In genomic region chr6:28922004-28922840, GRCh38 we compare ENCODE assay signal across 8 cellular contexts. TPM values are rescaled to one million over a fixed set of nuclear protein-coding genes. Genes with fewer than 3 reads are reported as not detected.
DNase-seq lines count a peak whose midpoint lies in the region; ATAC-seq, FAIRE-seq and TF ChIP-seq lines count a peak whose summit lies in the region.

No MANE protein-coding gene starts in this region.

- H3K4me3 ChIP-seq in Loucy (ENCODE audit: low read length, poor library complexity, severe bottlenecking) (peak overlapping the region; percentile 100), adipocyte (ENCODE audit: low read length) (peak overlapping the region; percentile 82), keratinocyte (ENCODE audit: control insufficient read depth in 2 of 3, extremely low read depth in 1 of 3, insufficient read depth in 2 of 3, low read depth in 1 of 3, low read length in 3 of 3) (peak overlapping the region; percentile 86 to 99 (median 90))

- H3K79me2 ChIP-seq in Loucy (ENCODE audit: insufficient read depth, low read length), result peaks cover 64% of the 10 kb centered on the region
- peaks cover 53% of the 10 kb centered on the region for H3K79me2 ChIP-seq in keratinocyte (ENCODE audit: control insufficient read depth, insufficient read depth, low read length)

- peaks cover 4% of the 10 kb centered on the region for H3K27me3 ChIP-seq in Loucy (ENCODE audit: insufficient read depth, low read length, poor library complexity, severe bottlenecking)
- H3K27me3 ChIP-seq in adipocyte (replicated peaks; ENCODE audit: control insufficient read depth, insufficient read depth, low read length), result no peaks in the 10 kb centered on the region
- H3K27me3 ChIP-seq in keratinocyte (ENCODE audit: control insufficient read depth, extremely low read depth, insufficient read depth, low read length), result no peaks in the 10 kb centered on the region

- ATAC-seq in GM18511 (IDR thresholded peaks at IDR 0.05; ENCODE audit: unreplicated experiment) (no peak), HG02678 (IDR thresholded peaks at IDR 0.05; ENCODE audit: unreplicated experiment) (no peak), HG02610 (IDR thresholded peaks at IDR 0.05; ENCODE audit: unreplicated experiment) (no peak)

- peak; percentile 78 for FAIRE-seq in keratinocyte (lab: Jason Lieb, UNC)

- H3K9me3 ChIP-seq in Loucy (ENCODE audit: insufficient read depth, low read depth, low read length) (no peaks in the 10 kb centered on the region), adipocyte (ENCODE audit: control insufficient read depth, low read length) (no peaks in the 10 kb centered on the region), keratinocyte (ENCODE audit: control insufficient read depth, low read depth, low read length) (no peaks in the 10 kb centered on the region)

- H3K9ac ChIP-seq in Loucy (ENCODE audit: low read depth, low read length, poor library complexity, severe bottlenecking), result peak overlapping the region; percentile 99
- peak overlapping the region; percentile 97 for H3K9ac ChIP-seq in adipocyte (ENCODE audit: low read length)
- H3K9ac ChIP-seq in keratinocyte (ENCODE audit: control insufficient read depth, extremely low read depth, insufficient read depth, low read length), result peak overlapping the region; percentile 90

- H3K36me3 ChIP-seq in Loucy (ENCODE audit: insufficient read depth, low read length) (peaks cover 40% of the 10 kb centered on the region), adipocyte (ENCODE audit: control insufficient read depth, insufficient read depth, low read length, severe bottlenecking) (peaks cover 38% of the 10 kb centered on the region), keratinocyte (ENCODE audit: control insufficient read depth in 2 of 2, extremely low read depth in 1 of 2, insufficient read depth in 2 of 2, low read length in 2 of 2) (peaks cover 19 to 32% of the 10 kb centered on the region in 2 experiments)

- H3K4me1 ChIP-seq in Loucy (ENCODE audit: insufficient read depth, low read length, poor library complexity, severe bottlenecking) (peaks cover 48% of the 10 kb centered on the region), adipocyte (ENCODE audit: control insufficient read depth, insufficient read depth, low read length) (peaks cover 27% of the 10 kb centered on the region), keratinocyte (ENCODE audit: control insufficient read depth, extremely low read depth, insufficient read depth, low read length) (peaks cover 10% of the 10 kb centered on the region)

- H3K4me2 ChIP-seq in Loucy (ENCODE audit: low read depth, low read length, poor library complexity, severe bottlenecking), result peak overlapping the region; percentile 100
- peak overlapping the region; percentile 98 for H3K4me2 ChIP-seq in keratinocyte (ENCODE audit: control insufficient read depth, extremely low read depth, insufficient read depth, low read depth, low read length)

- peaks cover 48% of the 10 kb centered on the region for H4K20me1 ChIP-seq in Loucy (ENCODE audit: insufficient read depth, low read length, poor library complexity, severe bottlenecking)
- peaks cover 12% of the 10 kb centered on the region for H4K20me1 ChIP-seq in keratinocyte (ENCODE audit: control insufficient read depth, extremely low read depth, insufficient read depth, low read length)

- peaks cover 5% of the 10 kb centered on the region for H3K9me1 ChIP-seq in keratinocyte (ENCODE audit: control insufficient read depth, extremely low read depth, insufficient read depth, low read length)

- no peaks in the 10 kb centered on the region for H3F3A ChIP-seq in Loucy (ENCODE audit: low read depth)

- TF ChIP-seq CTCF in Loucy (conservative IDR thresholded peaks at IDR 0.05; ENCODE audit: low read length), result no peak
- no peak for TF ChIP-seq CTCF in keratinocyte (optimal IDR thresholded peaks at IDR 0.05 in 1 of 3, IDR thresholded peaks at IDR 0.05 in 1 of 3, conservative IDR thresholded peaks at IDR 0.05 in 1 of 3; ENCODE audit: extremely low read depth in 1 of 3, insufficient read depth in 2 of 3, low read length in 3 of 3)

- no peaks in the 10 kb centered on the region for H3K9me2 ChIP-seq in Loucy (replicated peaks; ENCODE audit: low read depth, low read length)

- H2AFZ ChIP-seq in Loucy (ENCODE audit: low read length) (no peak overlapping the region), keratinocyte (ENCODE audit: control insufficient read depth, low read length) (peak overlapping the region; percentile 89)

- DNase-seq in COLO668 (lab: John Stamatoyannopoulos, UW; ENCODE audit: unreplicated experiment) (peak; percentile 15), adipocyte (ENCODE audit: low read depth) (peak; percentile 54), keratinocyte (ENCODE audit: low read depth, low spot score) (no peak)
- DNase-seq in stimulated activated CD8-positive, alpha-beta memory T cell treated with anti-CD3 and anti-CD28 coated beads, Interleukin-4, amount 100 ng/mL, for 48 hours, result peak; percentile 40

- H3K27ac ChIP-seq in keratinocyte (ENCODE audit: control insufficient read depth, insufficient read depth, low read length), result peak overlapping the region; percentile 96

- dilution Hi-C loops in keratinocyte (cut with MboI; ENCODE audit: extremely low pct_ligation_motif_present, low sequenced_read_pairs), result no loop called here

RNA-seq across cellular contexts. Expression of gene TRIM27, which starts 1.6 kb away (rescaled TPM):
- polyA plus RNA-seq in keratinocyte, result 43.5 to 49.2 TPM (median 47.3 TPM) in 3 replicates
- 5.5 TPM for polyA plus RNA-seq in keratinocyte (2011; ENCODE audit: low read depth)
- 30.1 and 42.0 TPM in 2 replicates for polyA plus RNA-seq in keratinocyte (2011; cell fraction: cytosol; rRNA removed)
- polyA plus RNA-seq in keratinocyte (2011; cell fraction: nucleus; rRNA removed), result 74.0 and 75.2 TPM in 2 replicates
- polyA plus RNA-seq in keratinocyte (2012; ENCODE audit: low replicate concordance), result 21.2 and 34.1 TPM in 2 replicates
- 32.3 to 57.3 TPM (median 52.7 TPM) in 3 replicates for polyA minus RNA-seq in keratinocyte
- 51.0 TPM for polyA minus RNA-seq in keratinocyte (2011; cell fraction: cytosol; rRNA and poly(A)+ RNA removed)
- polyA minus RNA-seq in keratinocyte (2011; cell fraction: nucleus; rRNA and poly(A)+ RNA removed), result 33.6 and 36.6 TPM in 2 replicates
